ENCODE assay signal across 9 cellular contexts in the genomic region with DNA sequence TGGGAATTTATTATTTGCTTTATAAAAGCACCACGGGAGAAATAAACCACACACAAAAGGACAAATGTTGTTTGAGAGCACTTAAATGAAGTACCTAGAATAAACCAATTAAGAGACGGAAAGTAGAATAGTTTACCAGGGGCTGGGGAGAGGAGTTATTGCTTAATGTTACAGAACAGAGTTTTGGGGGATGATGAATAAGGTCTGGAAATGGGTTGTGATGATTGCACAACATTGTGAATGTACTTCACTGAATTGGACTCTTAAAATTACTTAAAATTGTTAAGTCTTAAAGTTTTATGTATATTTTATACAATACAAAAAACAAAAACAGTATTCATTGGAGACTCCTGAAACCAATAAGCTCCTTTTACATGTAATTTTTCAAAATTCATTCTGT. TPM values are rescaled to one million over a fixed set of nuclear protein-coding genes. Genes with fewer than 3 reads are reported as not detected.
DNase-seq lines count a peak whose midpoint lies in the region; ATAC-seq and TF ChIP-seq lines count a peak whose summit lies in the region.
"Had no signal": no experiment of that assay in that cellular context is flagged by ENCODE, and none has a peak within 500 bp of the region (broad histone marks: within the 10 kb centered on the region; RNA-seq: fewer than 3 reads in every experiment).

No MANE protein-coding gene starts in this region.

- peaks cover 12% of the 10 kb centered on the region for H3K36me3 ChIP-seq in SK-N-MC (ENCODE audit: insufficient read depth, low read length)
- no peaks in the 10 kb centered on the region for H3K36me3 ChIP-seq in fibroblast of lung (ENCODE audit: control insufficient read depth, insufficient read depth, low read length)

- H3K4me3 ChIP-seq in SK-N-MC (peak overlapping the region; percentile 80), fibroblast of lung (replicated peaks in 1 of 4; ENCODE audit: control extremely low read depth in 1 of 4, insufficient read depth in 1 of 4, low read depth in 3 of 4, low read length in 4 of 4) (peak overlapping the region; percentile 1 to 98 (median 86)), skin epidermis (peak overlapping the region in 6 of 7 experiments; percentile 77 to 99 (median 89))

- H3K79me2 ChIP-seq in fibroblast of lung (ENCODE audit: control insufficient read depth, insufficient read depth, low read length), result peaks cover 39% of the 10 kb centered on the region

- H2AFZ ChIP-seq in fibroblast of lung (ENCODE audit: low read length), result no peak overlapping the region

- peak overlapping the region; percentile 97 for H3K4me2 ChIP-seq in fibroblast of lung (ENCODE audit: extremely low read depth, insufficient read depth, low read length)

- peaks cover 2% of the 10 kb centered on the region for H3K4me1 ChIP-seq in fibroblast of lung (ENCODE audit: control insufficient read depth, extremely low read depth, insufficient read depth, low read length)

- H4K20me1 ChIP-seq in fibroblast of lung (ENCODE audit: control insufficient read depth, extremely low read depth, insufficient read depth, low read length), result peaks cover 5% of the 10 kb centered on the region

- no peaks in the 10 kb centered on the region for H3K9me3 ChIP-seq in SK-N-MC (ENCODE audit: low read depth, low read length)
- H3K9me3 ChIP-seq in fibroblast of lung (ENCODE audit: control insufficient read depth, insufficient read depth, low read depth, low read length), result no peaks in the 10 kb centered on the region

- no peaks in the 10 kb centered on the region for H3K27me3 ChIP-seq in fibroblast of lung (ENCODE audit: control insufficient read depth, insufficient read depth, low read length)

- no peak for TF ChIP-seq CTCF in fibroblast of lung (conservative IDR thresholded peaks at IDR 0.05 in 1 of 2, IDR thresholded peaks at IDR 0.05 in 1 of 2; ENCODE audit: low read depth in 1 of 2, low read length in 2 of 2)

- H3K27ac ChIP-seq in SK-N-MC (peak overlapping the region; percentile 64; the same call in 1 of the 2 replicates), fibroblast of lung (ENCODE audit: insufficient read depth, low read length) (peak overlapping the region; percentile 87), skin epidermis (peak overlapping the region in 17 of 21 experiments; percentile 81 to 100 (median 96))

- no peak for ATAC-seq in HG03175 (IDR thresholded peaks at IDR 0.05; ENCODE audit: unreplicated experiment)
- ATAC-seq in GM21576 (IDR thresholded peaks at IDR 0.05; ENCODE audit: unreplicated experiment), result no peak
- ATAC-seq in HG03460 (IDR thresholded peaks at IDR 0.05; ENCODE audit: unreplicated experiment), result no peak

- DNase-seq in DMS79 (lab: John Stamatoyannopoulos, UW) (peak; percentile 47), DMS79 treated with DMSO at 0.1 percent for 48 hours (lab: John Stamatoyannopoulos, UW) (no peak), SK-N-MC (ENCODE audit: low read depth, low spot score) (no peak), fibroblast of lung (ENCODE audit: low read depth in 2 of 2) (peak; percentile 11 to 62)
- DNase-seq: H7 had no signal

- H3K9ac ChIP-seq in SK-N-MC (ENCODE audit: insufficient read length) (peak overlapping the region; percentile 89), fibroblast of lung (ENCODE audit: insufficient read depth, low read length) (no peak overlapping the region)

RNA-seq across cellular contexts. Expression of gene ZBTB43, which starts 1.5 kb away (rescaled TPM):
- 11.0 and 12.6 TPM in 2 replicates for total RNA-seq in fibroblast of lung
- 6.8 and 7.1 TPM in 2 replicates for polyA plus RNA-seq in fibroblast of lung
- 4.8 and 5.2 TPM in 2 replicates for polyA plus RNA-seq in fibroblast of lung (2012)
- 5.5 and 14.0 TPM in 2 replicates for polyA minus RNA-seq in fibroblast of lung (ENCODE audit: low replicate concordance)

RNA-seq across cellular contexts. Expression of gene ZBTB34, which starts 54.1 kb away (rescaled TPM):
- total RNA-seq in fibroblast of lung, result 6.8 and 7.2 TPM in 2 replicates
- polyA plus RNA-seq in fibroblast of lung, result 4.4 and 7.0 TPM in 2 replicates
- polyA plus RNA-seq in fibroblast of lung (2012), result 2.1 and 3.1 TPM in 2 replicates
- 3.5 and 5.9 TPM in 2 replicates for polyA minus RNA-seq in fibroblast of lung (ENCODE audit: low replicate concordance)

Comparison
In these comparisons a context has a peak if more than half of its experiments do, and no peak if none do; other contexts are left out.
1. DNase-seq: peak in DMS79 (single experiment) and fibroblast of lung (2 of 2); none in DMS79 treated with DMSO at 0.1 percent for 48 hours (single experiment) and SK-N-MC (single experiment).
2. Peak in every context shown above with its lines, with median percentiles within 50 percentile points of each other: H3K27ac ChIP-seq and H3K4me3 ChIP-seq.